In the genomic region with DNA sequence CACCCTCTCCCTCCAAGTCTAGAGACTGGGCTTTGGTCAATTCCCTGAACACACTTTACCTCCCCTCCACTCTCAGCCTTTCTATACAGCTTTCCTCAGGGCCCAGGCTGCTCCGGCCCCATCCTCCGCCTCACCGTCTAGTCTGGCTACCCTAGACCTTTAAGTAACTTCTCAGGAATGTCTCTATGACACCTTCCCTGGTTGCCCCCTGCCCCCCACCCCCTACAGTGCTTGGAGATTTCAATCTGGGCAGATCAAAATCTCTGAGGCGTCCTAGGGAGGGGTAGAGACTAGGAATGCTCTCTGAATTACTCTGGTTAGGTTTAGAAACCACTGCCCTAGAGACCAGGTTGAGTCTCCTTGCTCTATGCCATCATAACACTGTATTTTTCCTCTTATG, we compare ENCODE assay signal across 24 cellular contexts. TPM values are rescaled to one million over a fixed set of nuclear protein-coding genes. Genes with fewer than 3 reads are reported as not detected.
DNase-seq lines count a peak whose midpoint lies in the region; ATAC-seq, FAIRE-seq and TF ChIP-seq lines count a peak whose summit lies in the region.
"Had no signal": no experiment of that assay in that cellular context is flagged by ENCODE, and none has a peak within 500 bp of the region (broad histone marks: within the 10 kb centered on the region; RNA-seq: fewer than 3 reads in every experiment).

No MANE protein-coding gene starts in this region.

- no peaks in the 10 kb centered on the region for H3K27me3 Mint-ChIP-seq in stimulated activated naive B cell treated with anti-CD40 and anti-IgM and Interleukin-4, amounts not matched to agents 10 μg/mL and 1 μg/mL and 100 μg/mL, for 72 hours
- H3K27me3 Mint-ChIP-seq in stimulated activated naive CD8-positive, alpha-beta T cell treated with anti-CD3 and anti-CD28 coated beads, Interleukin-15, amount 100 ng/mL, for 72 hours, result no peaks in the 10 kb centered on the region

- intact Hi-C loops in Right ventricle myocardium inferior (cut with DNase I), result no loop called here

- H3K36me3 Mint-ChIP-seq in stimulated activated naive B cell treated with anti-CD40 and anti-IgM and Interleukin-4, amounts not matched to agents 10 μg/mL and 1 μg/mL and 100 μg/mL, for 72 hours, result peaks cover 19 to 33% of the 10 kb centered on the region in 2 donors

- H3K9me3 ChIP-seq in right atrium auricular region, result no peaks in the 10 kb centered on the region
- H3K9me3 ChIP-seq: heart left ventricle, psoas muscle, vagina had no signal

- H3K4me3 ChIP-seq in right atrium auricular region, result no peak overlapping the region
- H3K4me3 ChIP-seq: heart left ventricle, lung, psoas muscle, skin epidermis, vagina had no signal

- no peak for TF ChIP-seq CTCF in right atrium auricular region (IDR thresholded peaks at IDR 0.05)

- DNase-seq in Right ventricle myocardium inferior (ENCODE audit: missing footprints) (peak; percentile 30), right atrium auricular region (ENCODE audit: low spot score) (no peak), RCC 7860 (ENCODE audit: low spot score) (peak; percentile 17), iPS-NIHi7 (ENCODE audit: extremely low spot score) (peak; percentile 50), germinal center (ENCODE audit: low spot score) (no peak), HT-29 (ENCODE audit: low spot score) (no peak)
- DNase-seq in stimulated activated naive B cell treated with anti-CD40 and anti-IgM and Interleukin-4, amounts not matched to agents 10 μg/mL and 1 μg/mL and 100 μg/mL, for 72 hours, result no peak
- DNase-seq in stimulated activated naive CD8-positive, alpha-beta T cell treated with anti-CD3 and anti-CD28 coated beads, Interleukin-15, amount 100 ng/mL, for 72 hours, result no peak
- DNase-seq: activated CD4-positive, alpha-beta T cell treated with anti-CD3 and anti-CD28 coated beads for 4 hours; activated CD8-positive, alpha-beta memory T cell treated with anti-CD3 and anti-CD28 coated beads, Interleukin-2, amount 50 U/mL, for 4 hours; C1 segment of cervical spinal cord; cerebellar nuclear complex; effector memory CD4-positive, alpha-beta T cell; heart left ventricle; KBM-7; natural killer cell; NCI-H2029; NK-92 treated with Interleukin-12 subunit alpha and Interleukin-12 subunit beta, amount 100 ng/mL, for 24 hours; psoas muscle; RPMI8226; stimulated activated CD4-positive, alpha-beta T cell treated with anti-CD3 and anti-CD28 coated beads, Interleukin-2, amount 100 ng/mL, for 48 hours had no signal

- H3K4me3 Mint-ChIP-seq in stimulated activated naive B cell treated with anti-CD40 and anti-IgM and Interleukin-4, amounts not matched to agents 10 μg/mL and 1 μg/mL and 100 μg/mL, for 72 hours, result no peak overlapping the region
- H3K4me3 Mint-ChIP-seq in stimulated activated naive CD8-positive, alpha-beta T cell treated with anti-CD3 and anti-CD28 coated beads, Interleukin-15, amount 100 ng/mL, for 72 hours, result no peak overlapping the region
- H3K4me3 Mint-ChIP-seq: natural killer cell had no signal

- FAIRE-seq in RCC 7860 (lab: Jason Lieb, UNC), result no peak

- H3K27ac ChIP-seq in right atrium auricular region, result no peak overlapping the region
- H3K27ac ChIP-seq: heart left ventricle, psoas muscle, skin epidermis, vagina had no signal

- no peak for ATAC-seq in Right ventricle myocardium inferior
- ATAC-seq in stimulated activated naive B cell treated with anti-CD40 and anti-IgM and Interleukin-4, amounts not matched to agents 10 μg/mL and 1 μg/mL and 100 μg/mL, for 72 hours (replicated peaks), result no peak
- ATAC-seq in stimulated activated naive CD8-positive, alpha-beta T cell treated with anti-CD3 and anti-CD28 coated beads, Interleukin-15, amount 100 ng/mL, for 72 hours, result no peak
- ATAC-seq: heart left ventricle, natural killer cell, psoas muscle had no signal

- no peaks in the 10 kb centered on the region for H3K27me3 ChIP-seq in right atrium auricular region
- H3K27me3 ChIP-seq: heart left ventricle, vagina had no signal

- peak overlapping the region; percentile 11 for H3K27ac Mint-ChIP-seq in stimulated activated naive B cell treated with anti-CD40 and anti-IgM and Interleukin-4, amounts not matched to agents 10 μg/mL and 1 μg/mL and 100 μg/mL, for 72 hours
- no peak overlapping the region for H3K27ac Mint-ChIP-seq in stimulated activated naive CD8-positive, alpha-beta T cell treated with anti-CD3 and anti-CD28 coated beads, Interleukin-15, amount 100 ng/mL, for 72 hours

- H3K4me1 ChIP-seq in right atrium auricular region, result peaks cover 0 to 54% of the 10 kb centered on the region in 2 donors

- H3K36me3 ChIP-seq in right atrium auricular region, result peaks cover 15% of the 10 kb centered on the region

- H3K4me1 Mint-ChIP-seq in stimulated activated naive B cell treated with anti-CD40 and anti-IgM and Interleukin-4, amounts not matched to agents 10 μg/mL and 1 μg/mL and 100 μg/mL, for 72 hours, result peaks cover 47 to 69% of the 10 kb centered on the region in 2 donors
- H3K4me1 Mint-ChIP-seq in stimulated activated naive CD8-positive, alpha-beta T cell treated with anti-CD3 and anti-CD28 coated beads, Interleukin-15, amount 100 ng/mL, for 72 hours, result peaks cover 47% of the 10 kb centered on the region

- no peaks in the 10 kb centered on the region for H3K9me3 Mint-ChIP-seq in stimulated activated naive B cell treated with anti-CD40 and anti-IgM and Interleukin-4, amounts not matched to agents 10 μg/mL and 1 μg/mL and 100 μg/mL, for 72 hours
- H3K9me3 Mint-ChIP-seq in stimulated activated naive CD8-positive, alpha-beta T cell treated with anti-CD3 and anti-CD28 coated beads, Interleukin-15, amount 100 ng/mL, for 72 hours, result peaks cover 0 to 4% of the 10 kb centered on the region in 2 donors
- H3K9me3 Mint-ChIP-seq: natural killer cell had no signal

RNA-seq across cellular contexts. Expression of a gene that starts 6.1 kb away (rescaled TPM):
- total RNA-seq in Right ventricle myocardium inferior (15.0 TPM), right atrium auricular region (10 to 100 TPM; 13.8 to 15.6 TPM)
- 19.9 and 22.1 TPM in 2 replicates for total RNA-seq in HT-29 (2014; rRNA removed; shearing (Covaris generic))

RNA-seq across cellular contexts. Expression of a gene that starts 31.3 kb away (rescaled TPM):
- total RNA-seq in Right ventricle myocardium inferior, result 0.35 TPM
- total RNA-seq in right atrium auricular region, result under 1 TPM; 0.33 to 0.35 TPM
- total RNA-seq in HT-29 (2014; rRNA removed; shearing (Covaris generic)), result not detected in 2 replicates

Comparison
In these comparisons a context has a peak if more than half of its experiments do, and no peak if none do; other contexts are left out.
1. DNase-seq: peak in Right ventricle myocardium inferior (single experiment), RCC 7860 (single experiment) and iPS-NIHi7 (single experiment); none in right atrium auricular region (single experiment), stimulated activated naive B cell treated with anti-CD40 and anti-IgM and Interleukin-4, amounts not matched to agents 10 μg/mL and 1 μg/mL and 100 μg/mL, for 72 hours (single experiment), germinal center (single experiment), HT-29 (single experiment) and stimulated activated naive CD8-positive, alpha-beta T cell treated with anti-CD3 and anti-CD28 coated beads, Interleukin-15, amount 100 ng/mL, for 72 hours (0 of 2).